In genomic region chr10:33617381-33617780, GRCh38 we compare ENCODE assay signal across 18 cellular contexts.
DNase-seq lines count a peak whose midpoint lies in the region; TF ChIP-seq lines count a peak whose summit lies in the region.
"Had no signal": no experiment of that assay in that cellular context is flagged by ENCODE, and none has a peak within 500 bp of the region (broad histone marks: within the 10 kb centered on the region; RNA-seq: fewer than 3 reads in every experiment).

No MANE protein-coding gene starts in this region.

- no peak for TF ChIP-seq CTCF in fibroblast of villous mesenchyme (IDR thresholded peaks at IDR 0.05; ENCODE audit: insufficient read depth, low read depth, low read length)
- TF ChIP-seq CTCF in progenitor cell of endocrine pancreas (IDR thresholded peaks at IDR 0.05; ENCODE audit: unreplicated experiment) = no peak

- H3K4me3 ChIP-seq in adipocyte (ENCODE audit: low read length) (no peak overlapping the region), fibroblast of villous mesenchyme (ENCODE audit: low read depth, low read length) (no peak overlapping the region), GM23248 (no peak overlapping the region)
- H3K4me3 ChIP-seq: K562, MG63, SJSA1 had no signal

- no peaks in the 10 kb centered on the region for H3K9me3 Mint-ChIP-seq in progenitor cell of endocrine pancreas (ENCODE audit: low read depth)
- no peaks in the 10 kb centered on the region for H3K9me3 Mint-ChIP-seq in activated CD4-positive, alpha-beta memory T cell treated with anti-CD3 and anti-CD28 coated beads for 36 hours

- H3K27ac ChIP-seq in GM23248 = no peak overlapping the region
- H3K27ac ChIP-seq: SJSA1 had no signal

- H3K4me3 Mint-ChIP-seq in progenitor cell of endocrine pancreas (ENCODE audit: low read depth) = no peak overlapping the region
- no peak overlapping the region for H3K4me3 Mint-ChIP-seq in activated CD4-positive, alpha-beta memory T cell treated with anti-CD3 and anti-CD28 coated beads for 36 hours

- H3K27me3 ChIP-seq in adipocyte (replicated peaks; ENCODE audit: control insufficient read depth, insufficient read depth, low read length) = no peaks in the 10 kb centered on the region
- no peaks in the 10 kb centered on the region for H3K27me3 ChIP-seq in GM23248 (replicated peaks; ENCODE audit: insufficient read depth)
- H3K27me3 ChIP-seq: BE2C, MG63, SJSA1 had no signal

- H3K4me1 ChIP-seq in adipocyte (ENCODE audit: control insufficient read depth, insufficient read depth, low read length) (peaks cover 16% of the 10 kb centered on the region), GM23248 (ENCODE audit: insufficient read depth) (peaks cover 6% of the 10 kb centered on the region)
- H3K4me1 ChIP-seq: BE2C had no signal

- no peaks in the 10 kb centered on the region for H3K36me3 ChIP-seq in adipocyte (ENCODE audit: control insufficient read depth, insufficient read depth, low read length, severe bottlenecking)
- H3K36me3 ChIP-seq in GM23248 (ENCODE audit: low read depth) = no peaks in the 10 kb centered on the region
- H3K36me3 ChIP-seq: BE2C, MG63, SJSA1 had no signal

- H3F3A ChIP-seq in GM23248 (ENCODE audit: insufficient read depth) = peaks cover 7% of the 10 kb centered on the region

- no peaks in the 10 kb centered on the region for H3K79me2 ChIP-seq in GM23248 (ENCODE audit: insufficient read depth)

- H3K9ac ChIP-seq in adipocyte (ENCODE audit: low read length) (no peak overlapping the region), GM23248 (no peak overlapping the region)

- in situ Hi-C loops in GM23248 (cut with MboI) = no loop called here

- H3K9me3 ChIP-seq in adipocyte (ENCODE audit: control insufficient read depth, low read length) = no peaks in the 10 kb centered on the region
- H3K9me3 ChIP-seq in GM23248 (ENCODE audit: low read depth) = no peaks in the 10 kb centered on the region
- H3K9me3 ChIP-seq: BE2C, SJSA1 had no signal

- H2AFZ ChIP-seq in GM23248 = no peak overlapping the region

- DNase-seq in MV-4-11 (lab: John Stamatoyannopoulos, UW) (peak; percentile 60), adipocyte (ENCODE audit: low read depth) (peak; percentile 62), fibroblast of villous mesenchyme (ENCODE audit: low read depth) (peak; percentile 78), progenitor cell of endocrine pancreas (ENCODE audit: low spot score, unreplicated experiment) (no peak), mesenteric fat pad (ENCODE audit: low spot score) (no peak), GM23248 (no peak)
- no peak for DNase-seq in activated CD4-positive, alpha-beta memory T cell treated with anti-CD3 and anti-CD28 coated beads for 36 hours
- DNase-seq: BE2C, EL, H7, MG63, NCI-H1092 treated with DMSO at 0.1 percent for 48 hours, NCI-H146, NCI-H2029 treated with DMSO at 0.1 percent for 48 hours, NCI-H2171 treated with DMSO at 0.1 percent for 48 hours, NCI-H524 treated with DMSO at 0.1 percent for 48 hours had no signal

- no peaks in the 10 kb centered on the region for H3K9me2 ChIP-seq in GM23248 (ENCODE audit: insufficient read depth)

- H4K20me1 ChIP-seq in GM23248 (ENCODE audit: insufficient read depth) = no peaks in the 10 kb centered on the region

- no peaks in the 10 kb centered on the region for H3K27me3 Mint-ChIP-seq in progenitor cell of endocrine pancreas
- H3K27me3 Mint-ChIP-seq in activated CD4-positive, alpha-beta memory T cell treated with anti-CD3 and anti-CD28 coated beads for 36 hours = peaks cover 8% of the 10 kb centered on the region

- H3K4me2 ChIP-seq in GM23248 (ENCODE audit: unreplicated experiment) = no peak overlapping the region

- WGBS in GM23248 (ENCODE audit: low coverage in 1 of 2, low lambda C conversion rate in 2 of 2, missing lambda C conversion rate in 2 of 2), 2 experiments = 86 to 93% methylated on average over 2 of the region's 2 CpGs

- CTCF ChIA-PET in activated CD4-positive, alpha-beta memory T cell treated with anti-CD3 and anti-CD28 coated beads for 36 hours (lab: Charles Lee) = no interaction called here

- H3K4me1 Mint-ChIP-seq in progenitor cell of endocrine pancreas (ENCODE audit: low read depth) = peaks cover 2% of the 10 kb centered on the region
- H3K4me1 Mint-ChIP-seq in activated CD4-positive, alpha-beta memory T cell treated with anti-CD3 and anti-CD28 coated beads for 36 hours (ENCODE audit: low read depth) = peaks cover 5% of the 10 kb centered on the region

- intact Hi-C loops in activated CD4-positive, alpha-beta memory T cell treated with anti-CD3 and anti-CD28 coated beads for 36 hours (cut with micrococcal nuclease) = loop anchor here (10.0 kb wide), 1 partner anchor 63 kb away; no protein-coding TSS in a partner anchor

- POLR2A ChIA-PET in activated CD4-positive, alpha-beta memory T cell treated with anti-CD3 and anti-CD28 coated beads for 36 hours (lab: Charles Lee) = no interaction called here

- no peaks in the 10 kb centered on the region for H3K36me3 Mint-ChIP-seq in progenitor cell of endocrine pancreas (ENCODE audit: insufficient read depth)
- no peaks in the 10 kb centered on the region for H3K36me3 Mint-ChIP-seq in activated CD4-positive, alpha-beta memory T cell treated with anti-CD3 and anti-CD28 coated beads for 36 hours

- peak overlapping the region; percentile 9 for H3K27ac Mint-ChIP-seq in progenitor cell of endocrine pancreas
- H3K27ac Mint-ChIP-seq in activated CD4-positive, alpha-beta memory T cell treated with anti-CD3 and anti-CD28 coated beads for 36 hours = no peak overlapping the region

Comparison
In these comparisons a context has a peak if more than half of its experiments do, and no peak if none do; other contexts are left out.
1. DNase-seq: peak in MV-4-11 (single experiment), adipocyte (single experiment) and fibroblast of villous mesenchyme (single experiment); none in progenitor cell of endocrine pancreas (single experiment), mesenteric fat pad (single experiment), GM23248 (single experiment) and activated CD4-positive, alpha-beta memory T cell treated with anti-CD3 and anti-CD28 coated beads for 36 hours (single experiment).